In the genomic region with DNA sequence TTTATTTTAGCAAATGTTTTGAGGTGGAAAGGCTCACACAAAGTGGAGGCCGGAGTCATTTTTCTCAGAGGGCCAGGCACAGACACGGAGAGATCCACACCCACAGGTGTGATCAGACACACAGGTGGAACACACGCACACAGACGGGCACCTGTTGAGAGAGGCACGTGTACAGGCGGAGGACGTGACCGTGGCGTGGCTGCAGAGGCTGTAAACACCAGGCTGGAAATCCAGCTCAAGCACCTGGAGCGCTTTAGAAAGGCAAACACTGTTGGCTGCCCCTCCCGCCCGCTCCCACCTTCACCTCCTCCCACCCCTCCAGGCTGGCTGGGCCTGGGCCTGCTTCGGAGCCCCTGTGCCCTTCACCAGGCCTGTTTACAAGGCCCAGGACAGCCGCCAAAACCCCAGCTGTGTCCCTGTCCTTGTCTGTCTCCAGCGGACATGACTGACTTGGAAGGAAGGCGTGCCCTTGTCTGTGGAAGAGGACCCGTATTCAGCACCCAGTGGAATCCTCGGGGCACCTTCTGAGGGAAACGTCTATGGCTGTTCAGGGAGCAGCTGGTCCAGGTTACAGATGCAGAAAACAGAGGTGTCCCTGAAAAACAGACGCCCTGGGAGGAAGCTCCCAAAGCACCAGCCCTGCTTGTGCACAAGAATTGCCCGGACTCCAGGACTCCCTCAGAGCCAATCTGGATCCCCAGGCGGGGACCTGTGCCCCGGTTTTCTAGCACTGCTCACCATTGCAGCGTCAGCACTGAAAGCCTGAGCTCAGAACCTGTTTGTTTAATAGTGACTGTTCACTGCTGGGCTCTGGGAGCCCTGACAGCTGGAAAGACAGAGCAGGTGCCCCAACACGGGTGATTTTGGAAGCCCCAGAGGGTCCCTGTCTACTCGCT, we compare ENCODE assay signal across 8 cellular contexts.
DNase-seq lines count a peak whose midpoint lies in the region; ATAC-seq and TF ChIP-seq lines count a peak whose summit lies in the region.

No MANE protein-coding gene starts in this region.

- H3K4me1 ChIP-seq in heart right ventricle: peaks cover 72 to 100% (median 92%) of the 10 kb centered on the region in 9 donors

- no peaks in the 10 kb centered on the region for H3K9me3 ChIP-seq in heart right ventricle

- H3K4me1 Mint-ChIP-seq in endothelial cell (ENCODE audit: unreplicated experiment) (peaks cover 82% of the 10 kb centered on the region), neural crest cell (peaks cover 78% of the 10 kb centered on the region)

- ATAC-seq in heart right ventricle: no peak
- ATAC-seq in left ventricle myocardium superior: no peak
- no peak for ATAC-seq in GM18873 (IDR thresholded peaks at IDR 0.05; ENCODE audit: low FRiP score, unreplicated experiment)
- no peak for ATAC-seq in GM19467 (IDR thresholded peaks at IDR 0.05; ENCODE audit: unreplicated experiment)
- no peak for ATAC-seq in HG03469 (IDR thresholded peaks at IDR 0.05; ENCODE audit: unreplicated experiment)

- TF ChIP-seq CTCF in heart right ventricle (IDR thresholded peaks at IDR 0.05): no peak
- no peak for TF ChIP-seq CTCF in endothelial cell (IDR thresholded peaks at IDR 0.05; ENCODE audit: unreplicated experiment)
- no peak for TF ChIP-seq CTCF in neural crest cell (conservative IDR thresholded peaks at IDR 0.05)

- WGBS in heart right ventricle, 2 donors: 55 to 66% methylated on average over 26 of the region's 26 CpGs

- no peaks in the 10 kb centered on the region for H3K36me3 ChIP-seq in heart right ventricle

- H3K9me3 Mint-ChIP-seq in endothelial cell (ENCODE audit: unreplicated experiment): no peaks in the 10 kb centered on the region
- H3K9me3 Mint-ChIP-seq in neural crest cell: no peaks in the 10 kb centered on the region

- H3K4me3 Mint-ChIP-seq in endothelial cell (ENCODE audit: unreplicated experiment) (no peak overlapping the region), neural crest cell (peak overlapping the region; percentile 23)

- DNase-seq in heart right ventricle (no peak), left ventricle myocardium superior (no peak), endothelial cell (ENCODE audit: low spot score) (no peak), neural crest cell (ENCODE audit: low read depth, low spot score) (no peak), foreskin melanocyte (no peak)

- no peaks in the 10 kb centered on the region for H3K27me3 ChIP-seq in heart right ventricle

- peak overlapping the region; percentile 98 for H3K27ac Mint-ChIP-seq in endothelial cell (ENCODE audit: unreplicated experiment)
- H3K27ac Mint-ChIP-seq in neural crest cell (ENCODE audit: unreplicated experiment): peak overlapping the region; percentile 68

- no peak overlapping the region for H3K4me3 ChIP-seq in heart right ventricle

- intact Hi-C loops in heart right ventricle (cut with DNase I) (loop anchor here in 7 of 10 donors (1.0 to 10.0 kb wide), 6 partner anchors 44 to 64 kb away; no protein-coding TSS in a partner anchor), left ventricle myocardium superior (cut with micrococcal nuclease) (no loop called here)

- peak overlapping the region; percentile 76 to 97 (median 89) for H3K27ac ChIP-seq in heart right ventricle

- H3K27me3 Mint-ChIP-seq in endothelial cell (ENCODE audit: unreplicated experiment): peaks cover 15% of the 10 kb centered on the region
- no peaks in the 10 kb centered on the region for H3K27me3 Mint-ChIP-seq in neural crest cell (ENCODE audit: low read depth)

- no peaks in the 10 kb centered on the region for H3K36me3 Mint-ChIP-seq in endothelial cell (ENCODE audit: low read depth, unreplicated experiment)
- H3K36me3 Mint-ChIP-seq in neural crest cell (ENCODE audit: low read depth): no peaks in the 10 kb centered on the region
